Comparison of ENCODE assay signal across 9 cellular contexts in genomic region chr19:926595-927043, GRCh38. TPM values are rescaled to one million over a fixed set of nuclear protein-coding genes. Genes with fewer than 3 reads are reported as not detected.
DNase-seq lines count a peak whose midpoint lies in the region; ATAC-seq and TF ChIP-seq lines count a peak whose summit lies in the region.
"Had no signal": no experiment of that assay in that cellular context is flagged by ENCODE, and none has a peak within 500 bp of the region (broad histone marks: within the 10 kb centered on the region; RNA-seq: fewer than 3 reads in every experiment).

No MANE protein-coding gene starts in this region.

- peak overlapping the region; percentile 83 for H3K27ac Mint-ChIP-seq in activated CD4-positive, alpha-beta T cell treated with anti-CD3 and anti-CD28 coated beads, Interleukin-2, amount 10 ng/mL, durations not matched to agents 7 days and 5 days

- peaks cover 4% of the 10 kb centered on the region for H3K36me3 Mint-ChIP-seq in activated CD4-positive, alpha-beta T cell treated with anti-CD3 and anti-CD28 coated beads, Interleukin-2, amount 10 ng/mL, durations not matched to agents 7 days and 5 days (ENCODE audit: low read depth)

- H3K4me1 Mint-ChIP-seq in activated CD4-positive, alpha-beta T cell treated with anti-CD3 and anti-CD28 coated beads, Interleukin-2, amount 10 ng/mL, durations not matched to agents 7 days and 5 days: peaks cover 18% of the 10 kb centered on the region

- CTCF ChIA-PET in activated CD4-positive, alpha-beta T cell treated with anti-CD3 and anti-CD28 coated beads, Interleukin-2, amount 10 ng/mL, durations not matched to agents 7 days and 5 days (lab: Charles Lee): interaction anchor here (0.9 kb wide), 1 partner anchor 56 kb away, joined by 3 read pairs; no protein-coding TSS in a partner anchor

- H3K27me3 Mint-ChIP-seq in activated CD4-positive, alpha-beta T cell treated with anti-CD3 and anti-CD28 coated beads, Interleukin-2, amount 10 ng/mL, durations not matched to agents 7 days and 5 days: no peaks in the 10 kb centered on the region

- POLR2A ChIA-PET in activated CD4-positive, alpha-beta T cell treated with anti-CD3 and anti-CD28 coated beads, Interleukin-2, amount 10 ng/mL, durations not matched to agents 7 days and 5 days (lab: Charles Lee): no interaction called here

- TF ChIP-seq CTCF in colonic mucosa (IDR thresholded peaks at IDR 0.05) (no peak), thoracic aorta (IDR thresholded peaks at IDR 0.05) (no peak)

- ATAC-seq in thoracic aorta (ENCODE audit: insufficient number of reproducible peaks, low FRiP score, low read depth) (no peak), GM21515 (IDR thresholded peaks at IDR 0.05; ENCODE audit: unreplicated experiment) (no peak), esophagus mucosa (no peak)

- H3K4me1 ChIP-seq in colonic mucosa (no peaks in the 10 kb centered on the region), thoracic aorta (ENCODE audit: control insufficient read depth in 1 of 2, low read depth in 2 of 2) (peaks cover 11 to 29% of the 10 kb centered on the region in 2 donors)

- H3K36me3 ChIP-seq in colonic mucosa (no peaks in the 10 kb centered on the region), thoracic aorta (no peaks in the 10 kb centered on the region)

- no peaks in the 10 kb centered on the region for H3K9me3 ChIP-seq in colonic mucosa
- H3K9me3 ChIP-seq in thoracic aorta: no peaks in the 10 kb centered on the region

- H3K4me3 ChIP-seq in colonic mucosa (peak overlapping the region; percentile 91), thoracic aorta (peak overlapping the region; percentile 79)

- H3K9me3 Mint-ChIP-seq in activated CD4-positive, alpha-beta T cell treated with anti-CD3 and anti-CD28 coated beads, Interleukin-2, amount 10 ng/mL, durations not matched to agents 7 days and 5 days: no peaks in the 10 kb centered on the region

- H3K27ac ChIP-seq in colonic mucosa (peak overlapping the region; percentile 78), thoracic aorta (peak overlapping the region in 1 of 2 donors; percentile 46)

- intact Hi-C loops in colonic mucosa (cut with DNase I): no loop called here

- peak overlapping the region; percentile 81 for H3K4me3 Mint-ChIP-seq in activated CD4-positive, alpha-beta T cell treated with anti-CD3 and anti-CD28 coated beads, Interleukin-2, amount 10 ng/mL, durations not matched to agents 7 days and 5 days

- peak overlapping the region; percentile 88 to 94 for H3K9ac ChIP-seq in colonic mucosa (ENCODE audit: low read depth in 2 of 2, low read length in 2 of 2)

- H3K27me3 ChIP-seq in colonic mucosa (no peaks in the 10 kb centered on the region), thoracic aorta (replicated peaks; ENCODE audit: insufficient read depth) (no peaks in the 10 kb centered on the region)

- no peak for DNase-seq in activated CD4-positive, alpha-beta T cell treated with anti-CD3 and anti-CD28 coated beads, Interleukin-2, amount 10 ng/mL, durations not matched to agents 7 days and 5 days
- no peak for DNase-seq in activated CD4-positive, alpha-beta T cell treated with anti-CD3 and anti-CD28 coated beads for 1 hour
- DNase-seq in RKO (ENCODE audit: low spot score) (peak; percentile 56), colonic mucosa (peak; percentile 70), medulla oblongata (ENCODE audit: extremely low spot score) (peak; percentile 54), thoracic aorta (ENCODE audit: low spot score) (no peak)

RNA-seq across cellular contexts. Expression of gene ARID3A, which starts 0.8 kb away (rescaled TPM):
- total RNA-seq in activated CD4-positive, alpha-beta T cell treated with anti-CD3 and anti-CD28 coated beads, Interleukin-2, amount 10 ng/mL, durations not matched to agents 7 days and 5 days: 10 to 100 TPM; 25.8 to 28.4 TPM
- total RNA-seq in colonic mucosa: 10 to 100 TPM in 1 of 2 donors, 1 to 10 TPM in 1; 8.7 to 13.0 TPM
- 10 to 100 TPM in 1 of 2 donors, 1 to 10 TPM in 1; 3.3 to 11.2 TPM for total RNA-seq in thoracic aorta
- total RNA-seq in esophagus mucosa: 6.9 TPM

RNA-seq across cellular contexts. Expression of gene KISS1R, which starts 9.5 kb away (rescaled TPM):
- total RNA-seq in activated CD4-positive, alpha-beta T cell treated with anti-CD3 and anti-CD28 coated beads, Interleukin-2, amount 10 ng/mL, durations not matched to agents 7 days and 5 days: 1 to 10 TPM in 1 of 2 experiments, under 1 TPM in 1; 0.72 to 1.1 TPM
- total RNA-seq in colonic mucosa: under 1 TPM in 1 of 2 donors, not detected in 1; 0.21 TPM
- not detected for total RNA-seq in thoracic aorta
- not detected for total RNA-seq in esophagus mucosa

RNA-seq across cellular contexts. Expression of gene R3HDM4, which starts 13.6 kb away (rescaled TPM):
- total RNA-seq in activated CD4-positive, alpha-beta T cell treated with anti-CD3 and anti-CD28 coated beads, Interleukin-2, amount 10 ng/mL, durations not matched to agents 7 days and 5 days: 100 to 1,000 TPM; 120 to 121 TPM
- total RNA-seq in colonic mucosa (10 to 100 TPM; 54.5 to 55.6 TPM), thoracic aorta (10 to 100 TPM; 37.6 to 42.4 TPM), esophagus mucosa (59.2 TPM)

RNA-seq across cellular contexts. Expression of gene RNU6-9, which starts 33.3 kb away (rescaled TPM):
- not detected for total RNA-seq in activated CD4-positive, alpha-beta T cell treated with anti-CD3 and anti-CD28 coated beads, Interleukin-2, amount 10 ng/mL, durations not matched to agents 7 days and 5 days
- total RNA-seq in colonic mucosa (not detected), thoracic aorta (not detected), esophagus mucosa (not detected)
- total RNA-seq: frontal cortex had no signal

RNA-seq across cellular contexts. Expression of gene MED16, which starts 33.6 kb away (rescaled TPM):
- total RNA-seq in activated CD4-positive, alpha-beta T cell treated with anti-CD3 and anti-CD28 coated beads, Interleukin-2, amount 10 ng/mL, durations not matched to agents 7 days and 5 days: 10 to 100 TPM; 72.5 to 88.1 TPM
- total RNA-seq in colonic mucosa (10 to 100 TPM; 73.3 to 83.2 TPM), thoracic aorta (10 to 100 TPM; 29.1 to 38.0 TPM), esophagus mucosa (43.5 TPM)

Comparison
In these comparisons a context has a peak if more than half of its experiments do, and no peak if none do; other contexts are left out.
1. DNase-seq: peak in RKO (single experiment), colonic mucosa (single experiment) and medulla oblongata (single experiment); none in activated CD4-positive, alpha-beta T cell treated with anti-CD3 and anti-CD28 coated beads, Interleukin-2, amount 10 ng/mL, durations not matched to agents 7 days and 5 days (single experiment), activated CD4-positive, alpha-beta T cell treated with anti-CD3 and anti-CD28 coated beads for 1 hour (single experiment) and thoracic aorta (single experiment).